ENCODE assay signal across 8 cellular contexts in the genomic region with DNA sequence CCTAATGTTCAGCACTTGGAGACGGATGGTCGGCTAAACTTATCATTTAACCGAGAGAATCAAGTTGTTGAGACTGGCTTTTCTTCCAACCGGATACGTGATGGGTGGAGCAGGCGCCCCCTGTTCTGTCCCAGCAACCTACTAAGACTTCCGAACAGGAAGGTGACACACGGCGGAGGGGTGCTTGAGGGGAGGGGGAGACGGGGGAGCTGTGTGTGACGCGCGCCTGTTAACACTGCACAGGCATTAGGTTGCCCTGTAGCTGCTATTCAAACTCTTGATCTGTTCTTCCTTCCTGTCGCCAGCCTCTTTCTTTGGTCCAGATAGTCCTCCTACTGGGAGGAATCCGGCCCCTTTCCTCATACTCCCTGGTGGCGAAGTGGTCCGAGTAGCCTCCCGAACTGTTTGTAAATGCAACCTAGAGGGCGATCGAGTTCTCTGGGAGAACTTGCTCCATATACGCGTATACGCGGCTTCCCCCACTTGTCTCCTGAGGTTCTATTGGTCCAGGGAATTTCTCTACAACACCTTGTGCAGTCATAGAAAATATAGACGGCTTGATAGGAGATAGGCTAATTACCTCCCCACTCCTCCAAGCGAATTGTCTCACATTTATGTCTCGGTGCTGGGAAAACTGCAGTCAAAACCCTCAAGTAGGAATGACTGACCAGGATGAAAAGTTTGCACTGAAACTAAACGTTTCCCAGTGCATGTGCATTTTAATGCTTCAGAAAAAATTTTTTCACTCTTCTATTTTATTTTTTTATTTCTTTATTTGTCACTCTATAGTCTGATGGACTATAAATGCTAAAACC.
DNase-seq lines count a peak whose midpoint lies in the region; ATAC-seq, FAIRE-seq and TF ChIP-seq lines count a peak whose summit lies in the region.

No MANE protein-coding gene starts in this region.

- H3K36me3 ChIP-seq in ES-I3 (ENCODE audit: insufficient read depth, low read length) (no peaks in the 10 kb centered on the region), adrenal gland (replicated peaks in 1 of 2) (peaks cover 0 to 2% of the 10 kb centered on the region in 2 donors), pancreas (peaks cover 0 to 5% (median 2%) of the 10 kb centered on the region in 3 donors), thoracic aorta (no peaks in the 10 kb centered on the region)

- TF ChIP-seq EP300 in Ishikawa (IDR thresholded peaks at IDR 0.05; ENCODE audit: borderline replicate concordance) = no peak; the same call in 1 of the 2 replicates

- H3K27ac ChIP-seq in adrenal gland = peak overlapping the region; percentile 46 to 100 (median 98)
- peak overlapping the region; percentile 70 to 99 (median 97) for H3K27ac ChIP-seq in pancreas
- peak overlapping the region; percentile 99 for H3K27ac ChIP-seq in thoracic aorta

- TF ChIP-seq RAD21 in Ishikawa (IDR thresholded peaks at IDR 0.05; ENCODE audit: low read depth) = peak; percentile 84

- WGBS in adrenal gland, 4 donors = 2 to 17% (median 7%) methylated on average over 26 to 28 of the region's 28 CpGs
- 15 to 16% methylated on average over 28 of the region's 28 CpGs for WGBS in pancreas, 2 donors

- H3K9me3 ChIP-seq in ES-I3 (ENCODE audit: control insufficient read depth, insufficient read depth, low read length) = no peaks in the 10 kb centered on the region
- H3K9me3 ChIP-seq in adrenal gland (replicated peaks in 1 of 3) = no peaks in the 10 kb centered on the region
- H3K9me3 ChIP-seq in pancreas = no peaks in the 10 kb centered on the region
- H3K9me3 ChIP-seq in thoracic aorta = no peaks in the 10 kb centered on the region

- TF ChIP-seq CTCF in adrenal gland (IDR thresholded peaks at IDR 0.05) (peak; percentile 58 to 91 (median 76)), pancreas (IDR thresholded peaks at IDR 0.05) (peak; percentile 44 to 53 (median 47)), thoracic aorta (IDR thresholded peaks at IDR 0.05) (peak; percentile 69)

- TF ChIP-seq POLR2A in adrenal gland (IDR thresholded peaks at IDR 0.05) = peak; percentile 5 to 20

- H3K27me3 ChIP-seq in adrenal gland (no peaks in the 10 kb centered on the region), pancreas (no peaks in the 10 kb centered on the region), thoracic aorta (replicated peaks; ENCODE audit: insufficient read depth) (no peaks in the 10 kb centered on the region)

- peak overlapping the region; percentile 44; the same call in 1 of the 2 replicates for H3K9ac ChIP-seq in ES-I3 (ENCODE audit: low read depth, low read length)

- H3K4me1 ChIP-seq in ES-I3 (ENCODE audit: insufficient read depth, low read length) = peaks cover 12% of the 10 kb centered on the region
- peaks cover 5 to 25% of the 10 kb centered on the region in 2 donors for H3K4me1 ChIP-seq in adrenal gland (replicated peaks in 1 of 2)
- H3K4me1 ChIP-seq in pancreas = peaks cover 12 to 17% (median 14%) of the 10 kb centered on the region in 3 donors
- peaks cover 3 to 28% of the 10 kb centered on the region in 2 donors for H3K4me1 ChIP-seq in thoracic aorta (ENCODE audit: control insufficient read depth in 1 of 2, low read depth in 2 of 2)

- intact Hi-C loops in adrenal gland (cut with DNase I) (loop anchor here (5.0 to 10.0 kb wide), 4 partner anchors 69 to 464 kb away; no protein-coding TSS in a partner anchor), cardiac septum (cut with DNase I) (loop anchor here (5.0 to 10.0 kb wide), 3 partner anchors 266 to 354 kb away; no protein-coding TSS in a partner anchor), pancreas (cut with DNase I) (loop anchor here in 2 of 3 donors (5.0 to 10.0 kb wide), 4 partner anchors 79 to 456 kb away; no protein-coding TSS in a partner anchor)

- peak; percentile 90 for DNase-seq in SW480 (ENCODE audit: low spot score)
- DNase-seq in adrenal gland = peak; percentile 76 to 92 (median 84)
- peak; percentile 89 for DNase-seq in cardiac septum (ENCODE audit: low spot score)
- DNase-seq in pancreas = peak in 5 of 6 donors; percentile 57 to 89 (median 77)
- DNase-seq in thoracic aorta (ENCODE audit: low spot score) = peak; percentile 48
- no peak for DNase-seq in NCI-H1436 treated with DMSO at 0.1 percent for 48 hours (lab: John Stamatoyannopoulos, UW)

- FAIRE-seq in pancreas (lab: Jason Lieb, UNC) = no peak

- H3K4me3 ChIP-seq in adrenal gland (peak overlapping the region in 2 of 4 donors; percentile 17 to 59), pancreas (peak overlapping the region in 3 of 4 donors; percentile 11 to 69 (median 38)), thoracic aorta (peak overlapping the region; percentile 90)

- ATAC-seq in pancreas = peak; percentile 7 to 44 (median 36)
- ATAC-seq in thoracic aorta (ENCODE audit: insufficient number of reproducible peaks, low FRiP score, low read depth) = peak; percentile 59

TF ChIP-seq in Ishikawa, 13 proteins besides CTCF, POLR2A, EP300 and RAD21:
- TF ChIP-seq TAF1 (IDR thresholded peaks at IDR 0.05; ENCODE audit: low read depth) = no peak
